ENCODE assay signal across 1 cellular context in genomic region chr4:37734989-37735388, GRCh38.
TF ChIP-seq lines count a peak whose summit lies in the region.

No MANE protein-coding gene starts in this region.

TF ChIP-seq in HepG2, 621 proteins besides CTCF, POLR2A, EP300 and RAD21 (continued from another document):
- TF ChIP-seq ZBTB37 (CRISPR knock-in tag; IDR thresholded peaks at IDR 0.05): 0 out of 2 replicates have a peak, but pooled peaks have one; percentile 45
- TF ChIP-seq TMF1 (CRISPR knock-in tag; IDR thresholded peaks at IDR 0.05; ENCODE audit: low read depth): no peak
- TF ChIP-seq, protein P1, sequence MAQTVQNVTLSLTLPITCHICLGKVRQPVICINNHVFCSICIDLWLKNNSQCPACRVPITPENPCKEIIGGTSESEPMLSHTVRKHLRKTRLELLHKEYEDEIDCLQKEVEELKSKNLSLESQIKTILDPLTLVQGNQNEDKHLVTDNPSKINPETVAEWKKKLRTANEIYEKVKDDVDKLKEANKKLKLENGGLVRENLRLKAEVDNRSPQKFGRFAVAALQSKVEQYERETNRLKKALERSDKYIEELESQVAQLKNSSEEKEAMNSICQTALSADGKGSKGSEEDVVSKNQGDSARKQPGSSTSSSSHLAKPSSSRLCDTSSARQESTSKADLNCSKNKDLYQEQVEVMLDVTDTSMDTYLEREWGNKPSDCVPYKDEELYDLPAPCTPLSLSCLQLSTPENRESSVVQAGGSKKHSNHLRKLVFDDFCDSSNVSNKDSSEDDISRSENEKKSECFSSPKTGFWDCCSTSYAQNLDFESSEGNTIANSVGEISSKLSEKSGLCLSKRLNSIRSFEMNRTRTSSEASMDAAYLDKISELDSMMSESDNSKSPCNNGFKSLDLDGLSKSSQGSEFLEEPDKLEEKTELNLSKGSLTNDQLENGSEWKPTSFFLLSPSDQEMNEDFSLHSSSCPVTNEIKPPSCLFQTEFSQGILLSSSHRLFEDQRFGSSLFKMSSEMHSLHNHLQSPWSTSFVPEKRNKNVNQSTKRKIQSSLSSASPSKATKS (CRISPR knock-in tag; IDR thresholded peaks at IDR 0.05): no peak
- no peak for TF ChIP-seq CENPT (CRISPR knock-in tag; IDR thresholded peaks at IDR 0.05; ENCODE audit: low read depth)
- no peak for TF ChIP-seq ZNF670 (CRISPR knock-in tag; IDR thresholded peaks at IDR 0.05; ENCODE audit: borderline replicate concordance)
